17 cellular contexts compared by ENCODE assay signal in genomic region chr7:32481176-32481575, GRCh38. TPM values are rescaled to one million over a fixed set of nuclear protein-coding genes. Genes with fewer than 3 reads are reported as not detected.
DNase-seq lines count a peak whose midpoint lies in the region; ATAC-seq and TF ChIP-seq lines count a peak whose summit lies in the region.
"Had no signal": no experiment of that assay in that cellular context is flagged by ENCODE, and none has a peak within 500 bp of the region (broad histone marks: within the 10 kb centered on the region; RNA-seq: fewer than 3 reads in every experiment).

No MANE protein-coding gene starts in this region.

- H3K27ac ChIP-seq in Karpas-422 (ENCODE audit: low read length) (no peak overlapping the region), hepatocyte (peak overlapping the region; percentile 65), substantia nigra (ENCODE audit: low read depth, low read length, poor library complexity, severe bottlenecking) (no peak overlapping the region)

- H3K27me3 Mint-ChIP-seq in activated T-cell treated with anti-CD3 and anti-CD28 coated beads, Interleukin-2, amount 50 U/mL, for 72 hours (ENCODE audit: low read depth), result no peaks in the 10 kb centered on the region
- no peaks in the 10 kb centered on the region for H3K27me3 Mint-ChIP-seq in activated T-cell treated with anti-CD3 and anti-CD28 coated beads, Interleukin-2, amount 50 U/mL, for 4 hours (ENCODE audit: low read depth)
- no peaks in the 10 kb centered on the region for H3K27me3 Mint-ChIP-seq in progenitor cell of endocrine pancreas
- H3K27me3 Mint-ChIP-seq: B cell; CD4-positive, alpha-beta T cell had no signal

- no peak for DNase-seq in activated T-cell treated with anti-CD3 and anti-CD28 coated beads, Interleukin-2, amount 50 U/mL, for 72 hours
- no peak for DNase-seq in activated T-cell treated with anti-CD3 and anti-CD28 coated beads, Interleukin-2, amount 50 U/mL, for 4 hours
- DNase-seq in Karpas-422 (peak; percentile 33), hepatocyte (ENCODE audit: low spot score) (no peak), progenitor cell of endocrine pancreas (ENCODE audit: low spot score, unreplicated experiment) (no peak), substantia nigra (lab: John Stamatoyannopoulos, UW) (no peak), AML-193 (lab: John Stamatoyannopoulos, UW) (no peak)
- DNase-seq: ACHN; C1 segment of cervical spinal cord; Calu3; CD4-positive, alpha-beta T cell; DMS79; EL; H7 had no signal

- H3K9me2 ChIP-seq in Karpas-422 (replicated peaks; ENCODE audit: insufficient read depth, low read length), result no peaks in the 10 kb centered on the region
- no peaks in the 10 kb centered on the region for H3K9me2 ChIP-seq in hepatocyte (replicated peaks; ENCODE audit: insufficient read depth)

- peak overlapping the region; percentile 16 for H3K27ac Mint-ChIP-seq in activated T-cell treated with anti-CD3 and anti-CD28 coated beads, Interleukin-2, amount 50 U/mL, for 72 hours
- peak overlapping the region; percentile 31 for H3K27ac Mint-ChIP-seq in progenitor cell of endocrine pancreas
- H3K27ac Mint-ChIP-seq: B cell; CD4-positive, alpha-beta T cell; GM23338 had no signal

- H2AFZ ChIP-seq in Karpas-422 (ENCODE audit: low read length), result no peak overlapping the region
- H2AFZ ChIP-seq in hepatocyte, result no peak overlapping the region
- H2AFZ ChIP-seq: GM23338 had no signal

- no peaks in the 10 kb centered on the region for H3K9me3 Mint-ChIP-seq in activated T-cell treated with anti-CD3 and anti-CD28 coated beads, Interleukin-2, amount 50 U/mL, for 72 hours
- no peaks in the 10 kb centered on the region for H3K9me3 Mint-ChIP-seq in activated T-cell treated with anti-CD3 and anti-CD28 coated beads, Interleukin-2, amount 50 U/mL, for 4 hours
- H3K9me3 Mint-ChIP-seq in progenitor cell of endocrine pancreas (ENCODE audit: low read depth), result no peaks in the 10 kb centered on the region
- H3K9me3 Mint-ChIP-seq: CD4-positive, alpha-beta T cell; GM23338 had no signal

- H3K4me2 ChIP-seq in Karpas-422 (ENCODE audit: low read depth, low read length, poor library complexity, severe bottlenecking) (no peak overlapping the region), hepatocyte (no peak overlapping the region)
- H3K4me2 ChIP-seq: GM23338 had no signal

- peaks cover 0 to 6% of the 10 kb centered on the region in 2 donors for H3K36me3 Mint-ChIP-seq in activated T-cell treated with anti-CD3 and anti-CD28 coated beads, Interleukin-2, amount 50 U/mL, for 72 hours (ENCODE audit: insufficient read depth in 2 of 2)
- H3K36me3 Mint-ChIP-seq in activated T-cell treated with anti-CD3 and anti-CD28 coated beads, Interleukin-2, amount 50 U/mL, for 4 hours (ENCODE audit: insufficient read depth), result peaks cover 7% of the 10 kb centered on the region
- H3K36me3 Mint-ChIP-seq in progenitor cell of endocrine pancreas (ENCODE audit: insufficient read depth), result peaks cover 4% of the 10 kb centered on the region

- WGBS in hepatocyte (ENCODE audit: low lambda C conversion rate, missing lambda C conversion rate), result 41% methylated on average over 1 of the region's 1 CpG

- no peaks in the 10 kb centered on the region for H3K9me3 ChIP-seq in Karpas-422 (ENCODE audit: low read length)
- no peaks in the 10 kb centered on the region for H3K9me3 ChIP-seq in hepatocyte (ENCODE audit: low read depth)

- H3K27me3 ChIP-seq in Karpas-422 (ENCODE audit: low read length), result no peaks in the 10 kb centered on the region
- H3K27me3 ChIP-seq in hepatocyte, result no peaks in the 10 kb centered on the region

- H3K4me1 Mint-ChIP-seq in activated T-cell treated with anti-CD3 and anti-CD28 coated beads, Interleukin-2, amount 50 U/mL, for 72 hours (ENCODE audit: low read depth), result no peaks in the 10 kb centered on the region
- peaks cover 2% of the 10 kb centered on the region for H3K4me1 Mint-ChIP-seq in activated T-cell treated with anti-CD3 and anti-CD28 coated beads, Interleukin-2, amount 50 U/mL, for 4 hours (ENCODE audit: low read depth)
- no peaks in the 10 kb centered on the region for H3K4me1 Mint-ChIP-seq in progenitor cell of endocrine pancreas (ENCODE audit: low read depth)
- H3K4me1 Mint-ChIP-seq: B cell, GM23338 had no signal

- H3K4me3 ChIP-seq in Karpas-422 (ENCODE audit: low read length) (no peak overlapping the region), hepatocyte (no peak overlapping the region)
- H3K4me3 ChIP-seq: GM23338 had no signal

- H3K36me3 ChIP-seq in Karpas-422 (ENCODE audit: insufficient read depth, low read length) (peaks cover under 1% of the 10 kb centered on the region; the same call in 1 of the 2 replicates), hepatocyte (replicated peaks; ENCODE audit: insufficient read depth, low read depth) (no peaks in the 10 kb centered on the region)

- H3K9ac ChIP-seq in Karpas-422 (ENCODE audit: low read length), result no peak overlapping the region

- H3K79me2 ChIP-seq in Karpas-422 (ENCODE audit: low read length), result no peaks in the 10 kb centered on the region
- H3K79me2 ChIP-seq in hepatocyte, result no peaks in the 10 kb centered on the region

- no peak for ATAC-seq in activated T-cell treated with anti-CD3 and anti-CD28 coated beads, Interleukin-2, amount 50 U/mL, for 72 hours (replicated peaks in 1 of 2)
- ATAC-seq in activated T-cell treated with anti-CD3 and anti-CD28 coated beads, Interleukin-2, amount 50 U/mL, for 4 hours, result no peak
- ATAC-seq in HG02884 (IDR thresholded peaks at IDR 0.05; ENCODE audit: unreplicated experiment), result no peak
- ATAC-seq: GM23338 had no signal

- TF ChIP-seq CTCF in hepatocyte (IDR thresholded peaks at IDR 0.05; ENCODE audit: poor library complexity), result no peak
- no peak for TF ChIP-seq CTCF in progenitor cell of endocrine pancreas (IDR thresholded peaks at IDR 0.05; ENCODE audit: unreplicated experiment)

- no peaks in the 10 kb centered on the region for H4K20me1 ChIP-seq in Karpas-422 (ENCODE audit: insufficient read depth, low read depth, low read length)
- no peaks in the 10 kb centered on the region for H4K20me1 ChIP-seq in hepatocyte (ENCODE audit: insufficient read depth, poor library complexity, severe bottlenecking)

- H3K4me1 ChIP-seq in Karpas-422 (ENCODE audit: low read length) (no peaks in the 10 kb centered on the region), hepatocyte (ENCODE audit: insufficient read depth) (no peaks in the 10 kb centered on the region)

- no peak overlapping the region for H3K4me3 Mint-ChIP-seq in activated T-cell treated with anti-CD3 and anti-CD28 coated beads, Interleukin-2, amount 50 U/mL, for 72 hours
- H3K4me3 Mint-ChIP-seq in activated T-cell treated with anti-CD3 and anti-CD28 coated beads, Interleukin-2, amount 50 U/mL, for 4 hours, result no peak overlapping the region
- no peak overlapping the region for H3K4me3 Mint-ChIP-seq in progenitor cell of endocrine pancreas (ENCODE audit: low read depth)
- H3K4me3 Mint-ChIP-seq: B cell; CD4-positive, alpha-beta T cell; GM23338 had no signal

RNA-seq across cellular contexts. Expression of gene LSM5, which starts 9.0 kb away (rescaled TPM):
- 100 to 1,000 TPM in 1 of 2 donors, 10 to 100 TPM in 1; 77.4 to 103 TPM for total RNA-seq in activated T-cell treated with anti-CD3 and anti-CD28 coated beads, Interleukin-2, amount 50 U/mL, for 72 hours
- total RNA-seq in activated T-cell treated with anti-CD3 and anti-CD28 coated beads, Interleukin-2, amount 50 U/mL, for 4 hours, result 100 to 1,000 TPM; 118 to 123 (median 120) TPM
- total RNA-seq in Karpas-422 (2014; rRNA removed; shearing (Covaris generic); ENCODE audit: low replicate concordance), result 24.0 and 47.8 TPM in 2 replicates
- total RNA-seq in hepatocyte (36.4 and 38.4 TPM in 2 replicates), progenitor cell of endocrine pancreas (76.9 and 78.1 TPM in 2 replicates)
- 92.7 and 98.9 TPM in 2 replicates for polyA plus RNA-seq in hepatocyte

RNA-seq across cellular contexts. Expression of gene AVL9, which starts 14.1 kb away (rescaled TPM):
- total RNA-seq in activated T-cell treated with anti-CD3 and anti-CD28 coated beads, Interleukin-2, amount 50 U/mL, for 72 hours, result 10 to 100 TPM; 50.9 to 54.9 TPM
- total RNA-seq in activated T-cell treated with anti-CD3 and anti-CD28 coated beads, Interleukin-2, amount 50 U/mL, for 4 hours, result 10 to 100 TPM; 51.0 to 59.3 (median 52.7) TPM
- 32.9 and 41.4 TPM in 2 replicates for total RNA-seq in Karpas-422 (2014; rRNA removed; shearing (Covaris generic); ENCODE audit: low replicate concordance)
- total RNA-seq in hepatocyte, result 31.1 and 55.7 TPM in 2 replicates
- polyA plus RNA-seq in hepatocyte, result 10.8 and 14.0 TPM in 2 replicates
- total RNA-seq in progenitor cell of endocrine pancreas, result 50.2 and 50.7 TPM in 2 replicates
